Comparison of ENCODE assay signal across 12 cellular contexts in the genomic region with DNA sequence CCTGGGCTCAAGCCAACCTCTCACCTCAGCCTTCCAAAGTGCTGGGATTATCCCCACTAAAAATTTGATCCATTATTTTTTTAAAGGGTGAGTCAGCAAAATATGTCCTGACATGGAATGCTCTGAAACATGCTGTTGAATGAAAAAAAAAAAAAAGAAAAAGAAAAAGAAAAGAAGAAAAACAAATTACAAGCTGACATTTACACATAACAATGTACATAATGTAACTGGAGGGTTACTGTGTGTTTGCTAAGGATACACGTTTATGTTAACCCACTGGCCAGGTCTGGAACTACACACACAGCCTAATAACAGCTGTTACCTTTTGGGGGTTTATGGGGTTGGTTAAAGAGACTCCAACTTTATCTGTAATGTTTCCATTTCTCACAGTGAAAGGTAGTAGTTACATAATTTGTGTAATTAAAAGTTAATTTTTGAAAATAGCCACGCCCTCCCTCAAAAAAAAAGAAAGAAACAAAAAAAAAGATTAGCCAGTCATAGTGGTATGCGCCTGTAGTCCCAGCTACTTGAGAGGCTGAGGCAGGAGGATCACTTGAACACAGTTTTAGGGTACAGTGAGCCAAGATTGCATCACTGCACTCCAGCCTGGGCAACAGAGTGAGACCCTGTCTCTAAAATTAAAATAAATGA. TPM values are rescaled to one million over a fixed set of nuclear protein-coding genes. Genes with fewer than 3 reads are reported as not detected.
DNase-seq lines count a peak whose midpoint lies in the region; ATAC-seq, FAIRE-seq and TF ChIP-seq lines count a peak whose summit lies in the region.
"Had no signal": no experiment of that assay in that cellular context is flagged by ENCODE, and none has a peak within 500 bp of the region (broad histone marks: within the 10 kb centered on the region; RNA-seq: fewer than 3 reads in every experiment).

No MANE protein-coding gene starts in this region.

- POLR2A ChIA-PET in WTC11 (lab: Charles Lee) = no interaction called here

- H3K27me3 ChIP-seq in foreskin keratinocyte (no peaks in the 10 kb centered on the region), MG63 (no peaks in the 10 kb centered on the region)

- TF ChIP-seq CTCF in foreskin keratinocyte (conservative IDR thresholded peaks at IDR 0.05) = peak; percentile 55
- TF ChIP-seq CTCF in WTC11 (IDR thresholded peaks at IDR 0.05) = no peak
- TF ChIP-seq CTCF in D721Med (IDR thresholded peaks at IDR 0.05; ENCODE audit: insufficient read depth, missing control alignments) = no peak

- no peaks in the 10 kb centered on the region for H3K9me3 ChIP-seq in MG63

- H3K9me3 Mint-ChIP-seq in WTC11 = no peaks in the 10 kb centered on the region
- H3K9me3 Mint-ChIP-seq: activated T-helper 2 cell treated with anti-CD3 and anti-CD28 coated beads, Interferon-gamma antibody, Interleukin-2, Interleukin-4, amounts not matched to agents 10 μg/mL and 5 μg/mL and 100 μg/mL, durations not matched to agents 14 hours and 24 hours and 36 hours; natural killer cell treated with Interleukin-12 subunit alpha and Interleukin-12 subunit beta and Interleukin-15 and Interleukin-18, amount 100 ng/mL, for 72 hours had no signal

- no peaks in the 10 kb centered on the region for H3K36me3 ChIP-seq in MG63

- 0 out of 2 replicates have a peak, but pooled peaks cover 2% of the 10 kb centered on the region for H3K4me1 Mint-ChIP-seq in WTC11

- peak; percentile 50 for ATAC-seq in SK-N-SH treated with all-trans-retinoic acid at 6 μM for 48 hours
- peak; percentile 56 for ATAC-seq in foreskin keratinocyte
- ATAC-seq in WTC11 = no peak
- ATAC-seq: natural killer cell treated with Interleukin-12 subunit alpha and Interleukin-12 subunit beta and Interleukin-15 and Interleukin-18, amount 100 ng/mL, for 72 hours had no signal

- DNase-seq in AG08396 (ENCODE audit: low spot score) (peak; percentile 48), H4 (ENCODE audit: low spot score) (peak; percentile 33), foreskin keratinocyte (peak; percentile 50 to 70), MG63 (no peak), WTC11 (ENCODE audit: low spot score) (no peak), D721Med (ENCODE audit: insufficient read length, low spot score) (no peak)
- DNase-seq in activated effector memory CD4-positive, alpha-beta T cell treated with Interleukin-2 at 50 U/mL for 16 hours = no peak
- DNase-seq: DMS79 had no signal

- no peak overlapping the region for H3K27ac Mint-ChIP-seq in WTC11
- H3K27ac Mint-ChIP-seq: activated T-helper 2 cell treated with anti-CD3 and anti-CD28 coated beads, Interferon-gamma antibody, Interleukin-2, Interleukin-4, amounts not matched to agents 10 μg/mL and 5 μg/mL and 100 μg/mL, durations not matched to agents 14 hours and 24 hours and 36 hours; natural killer cell treated with Interleukin-12 subunit alpha and Interleukin-12 subunit beta and Interleukin-15 and Interleukin-18, amount 100 ng/mL, for 72 hours had no signal

- H3K4me3 Mint-ChIP-seq in WTC11 = no peak overlapping the region
- H3K4me3 Mint-ChIP-seq: natural killer cell treated with Interleukin-12 subunit alpha and Interleukin-12 subunit beta and Interleukin-15 and Interleukin-18, amount 100 ng/mL, for 72 hours had no signal

- no peak overlapping the region for H3K4me3 ChIP-seq in MG63

- H3K4me1 ChIP-seq in foreskin keratinocyte = peaks cover 18% of the 10 kb centered on the region

- no peak for FAIRE-seq in D721Med (lab: Jason Lieb, UNC)

- CTCF ChIA-PET in WTC11 (lab: Charles Lee) = interaction anchor here (0.6 to 7.1 kb wide), 14 partner anchors 11 to 258 kb away, joined by 3 to 63 read pairs (median 4); a partner anchor contains a TSS

- no peaks in the 10 kb centered on the region for H3K36me3 Mint-ChIP-seq in WTC11
- H3K36me3 Mint-ChIP-seq: natural killer cell treated with Interleukin-12 subunit alpha and Interleukin-12 subunit beta and Interleukin-15 and Interleukin-18, amount 100 ng/mL, for 72 hours had no signal

- peak overlapping the region; percentile 56 for H3K27ac ChIP-seq in foreskin keratinocyte

- H3K27me3 Mint-ChIP-seq in WTC11 (ENCODE audit: low read depth) = peaks cover 29% of the 10 kb centered on the region
- H3K27me3 Mint-ChIP-seq: natural killer cell treated with Interleukin-12 subunit alpha and Interleukin-12 subunit beta and Interleukin-15 and Interleukin-18, amount 100 ng/mL, for 72 hours had no signal

TF ChIP-seq in SK-N-SH treated with all-trans-retinoic acid at 6 μM for 48 hours, 23 proteins besides CTCF, POLR2A, EP300 and RAD21:
- 0 out of 2 replicates have a peak, but pooled peaks have one; percentile 11 for TF ChIP-seq ISL1 (CRISPR knock-in tag; IDR thresholded peaks at IDR 0.05)
- TF ChIP-seq PPARA (CRISPR knock-in tag; IDR thresholded peaks at IDR 0.05; ENCODE audit: borderline replicate concordance) = no peak

TF ChIP-seq in WTC11, 78 proteins besides CTCF, POLR2A, EP300 and RAD21:
- TF ChIP-seq ATF1 (CRISPR knock-in tag; IDR thresholded peaks at IDR 0.05) = no peak
- TF ChIP-seq JUN (CRISPR knock-in tag; IDR thresholded peaks at IDR 0.05) = no peak
- no peak for TF ChIP-seq FOXJ3 (CRISPR knock-in tag; IDR thresholded peaks at IDR 0.05; ENCODE audit: borderline replicate concordance)
- TF ChIP-seq ZNF138 (CRISPR knock-in tag; conservative IDR thresholded peaks at IDR 0.05) = no peak
- TF ChIP-seq ZNF121 (CRISPR knock-in tag; IDR thresholded peaks at IDR 0.05) = no peak
- TF ChIP-seq, protein P1, sequence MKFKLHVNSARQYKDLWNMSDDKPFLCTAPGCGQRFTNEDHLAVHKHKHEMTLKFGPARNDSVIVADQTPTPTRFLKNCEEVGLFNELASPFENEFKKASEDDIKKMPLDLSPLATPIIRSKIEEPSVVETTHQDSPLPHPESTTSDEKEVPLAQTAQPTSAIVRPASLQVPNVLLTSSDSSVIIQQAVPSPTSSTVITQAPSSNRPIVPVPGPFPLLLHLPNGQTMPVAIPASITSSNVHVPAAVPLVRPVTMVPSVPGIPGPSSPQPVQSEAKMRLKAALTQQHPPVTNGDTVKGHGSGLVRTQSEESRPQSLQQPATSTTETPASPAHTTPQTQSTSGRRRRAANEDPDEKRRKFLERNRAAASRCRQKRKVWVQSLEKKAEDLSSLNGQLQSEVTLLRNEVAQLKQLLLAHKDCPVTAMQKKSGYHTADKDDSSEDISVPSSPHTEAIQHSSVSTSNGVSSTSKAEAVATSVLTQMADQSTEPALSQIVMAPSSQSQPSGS (CRISPR knock-in tag; IDR thresholded peaks at IDR 0.05; ENCODE audit: borderline replicate concordance, low read depth) = no peak
- no peak for TF ChIP-seq TEAD1 (CRISPR knock-in tag; IDR thresholded peaks at IDR 0.05)
- TF ChIP-seq GTF2I (CRISPR knock-in tag; conservative IDR thresholded peaks at IDR 0.05) = no peak
- TF ChIP-seq MXD4 (CRISPR knock-in tag; IDR thresholded peaks at IDR 0.05; ENCODE audit: borderline replicate concordance) = no peak

RNA-seq across cellular contexts. Expression of a gene that starts 3.1 kb away (rescaled TPM):
- not detected in 2 replicates for total RNA-seq in H4 (2014; rRNA removed; shearing (Covaris generic))
- total RNA-seq in foreskin keratinocyte (0.88 and 1.3 TPM in 2 replicates), WTC11 (2021) (0.66 to 1.0 TPM (median 0.68 TPM) in 3 replicates)
- 1.2 TPM in 2 replicates for polyA plus RNA-seq in foreskin keratinocyte
- total RNA-seq in MG63 (2014; rRNA removed; shearing (Covaris generic); ENCODE audit: low replicate concordance) = 1.8 TPM in 1 of 2 replicates, not detected in the other
- total RNA-seq: natural killer cell treated with Interleukin-12 subunit alpha and Interleukin-12 subunit beta and Interleukin-15 and Interleukin-18, amount 100 ng/mL, for 72 hours; T-helper 2 cell treated with Interferon-gamma antibody and Interleukin-4, amounts not matched to agents 100 ng/mL and 5 ng/mL, for 36 hours had no signal

RNA-seq across cellular contexts. Expression of a gene that starts 22.0 kb away (rescaled TPM):
- 0.47 TPM in 1 of 2 replicates, not detected in the other for total RNA-seq in H4 (2014; rRNA removed; shearing (Covaris generic))
- 0.11 and 0.14 TPM in 2 replicates for total RNA-seq in foreskin keratinocyte
- polyA plus RNA-seq in foreskin keratinocyte = 0.47 and 0.63 TPM in 2 replicates
- total RNA-seq in MG63 (2014; rRNA removed; shearing (Covaris generic); ENCODE audit: low replicate concordance) = 2.2 and 8.9 TPM in 2 replicates
- total RNA-seq in WTC11 (2021) = 0.32 to 0.50 TPM (median 0.41 TPM) in 3 replicates

RNA-seq across cellular contexts. Expression of a gene that starts 41.6 kb away (rescaled TPM):
- total RNA-seq in H4 (2014; rRNA removed; shearing (Covaris generic)) = 3.5 and 4.7 TPM in 2 replicates
- total RNA-seq in foreskin keratinocyte = 42.1 and 90.9 TPM in 2 replicates
- 37.0 and 78.2 TPM in 2 replicates for polyA plus RNA-seq in foreskin keratinocyte
- total RNA-seq in MG63 (2014; rRNA removed; shearing (Covaris generic); ENCODE audit: low replicate concordance) = 24.9 and 43.8 TPM in 2 replicates
- 3.5 to 5.8 TPM (median 4.0 TPM) in 3 replicates for total RNA-seq in WTC11 (2021)

Comparison
In these comparisons a context has a peak if more than half of its experiments do, and no peak if none do; other contexts are left out.
1. DNase-seq: peak in AG08396 (single experiment), H4 (single experiment) and foreskin keratinocyte (2 of 2); none in MG63 (single experiment), activated effector memory CD4-positive, alpha-beta T cell treated with Interleukin-2 at 50 U/mL for 16 hours (single experiment), WTC11 (single experiment) and D721Med (single experiment).